ENCODE assay signal across 7 cellular contexts in genomic region chr17:7242717-7243576, GRCh38. TPM values are rescaled to one million over a fixed set of nuclear protein-coding genes. Genes with fewer than 3 reads are reported as not detected.
DNase-seq lines count a peak whose midpoint lies in the region; ATAC-seq, FAIRE-seq and TF ChIP-seq lines count a peak whose summit lies in the region.

No MANE protein-coding gene starts in this region.

- H3K27ac ChIP-seq in VCaP (peak overlapping the region; percentile 92), breast epithelium (peak overlapping the region; percentile 99 to 100), skin epidermis (peak overlapping the region; percentile 87 to 100 (median 98))

- H3K4me1 ChIP-seq in breast epithelium = peaks cover 4 to 17% of the 10 kb centered on the region in 2 donors

- intact Hi-C loops in breast epithelium (cut with DNase I; ENCODE audit: low total_unique reads) = no loop called here

- DNase-seq in GM18507 (ENCODE audit: extremely low spot score, insufficient read length, low read depth) = peak; percentile 76
- DNase-seq in NCI-H2171 (lab: John Stamatoyannopoulos, UW) = peak; percentile 96
- DNase-seq in breast epithelium (ENCODE audit: low spot score in 2 of 2) = peak; percentile 94 to 97
- peak; percentile 86 for DNase-seq in iPS-NIHi7 (ENCODE audit: extremely low spot score)

- no peaks in the 10 kb centered on the region for H3K36me3 ChIP-seq in breast epithelium

- ATAC-seq in HG03025 (IDR thresholded peaks at IDR 0.05; ENCODE audit: low FRiP score, unreplicated experiment) = peak; percentile 40

- TF ChIP-seq CTCF in VCaP (conservative IDR thresholded peaks at IDR 0.05) = no peak
- peak in 1 of 3 donors; percentile 7 for TF ChIP-seq CTCF in breast epithelium (IDR thresholded peaks at IDR 0.05)

- peak overlapping the region; percentile 85 to 89 (median 85) for H3K4me3 ChIP-seq in breast epithelium
- peak overlapping the region; percentile 74 to 96 (median 88) for H3K4me3 ChIP-seq in skin epidermis

- H3K9me3 ChIP-seq in breast epithelium = no peaks in the 10 kb centered on the region

- peak; percentile 97 for FAIRE-seq in GM18507 (lab: Jason Lieb, UNC)

- TF ChIP-seq POLR2A in breast epithelium (IDR thresholded peaks at IDR 0.05) = peak; percentile 49

- H3K27me3 ChIP-seq in breast epithelium = no peaks in the 10 kb centered on the region

RNA-seq across cellular contexts. Expression of gene GABARAP, which starts 0.7 kb away (rescaled TPM):
- 100 to 1,000 TPM; 620 to 765 (median 631) TPM for total RNA-seq in breast epithelium

RNA-seq across cellular contexts. Expression of gene PHF23, which starts 3.7 kb away (rescaled TPM):
- 10 to 100 TPM; 22.1 to 40.4 (median 37.7) TPM for total RNA-seq in breast epithelium

RNA-seq across cellular contexts. Expression of gene CTDNEP1, which starts 8.6 kb away (rescaled TPM):
- 10 to 100 TPM; 35.7 to 67.5 (median 60.5) TPM for total RNA-seq in breast epithelium

RNA-seq across cellular contexts. Expression of gene DVL2, which starts 8.6 kb away (rescaled TPM):
- total RNA-seq in breast epithelium = 10 to 100 TPM; 32.0 to 58.2 (median 47.9) TPM

RNA-seq across cellular contexts. Expression of gene ELP5, which starts 9.1 kb away (rescaled TPM):
- 10 to 100 TPM; 26.9 to 36.7 (median 30.6) TPM for total RNA-seq in breast epithelium

Comparison
In these comparisons a context has a peak if more than half of its experiments do, and no peak if none do; other contexts are left out.
1. Peak in every context shown above with its lines: DNase-seq, ATAC-seq, H3K4me3 ChIP-seq and H3K27ac ChIP-seq.